ENCODE assay signal across 1 cellular context in genomic region chr4:68249434-68249833, GRCh38.
TF ChIP-seq lines count a peak whose summit lies in the region.

No MANE protein-coding gene starts in this region.

TF ChIP-seq in GM12878, 131 proteins besides CTCF, POLR2A, EP300 and RAD21 (continued from another document):
- TF ChIP-seq PKNOX1 (IDR thresholded peaks at IDR 0.05) (peak; percentile 68), EGR1 (IDR thresholded peaks at IDR 0.05; ENCODE audit: borderline replicate concordance in 1 of 2, low read depth in 2 of 2, low read length in 2 of 2) (no peak), MTA2 (IDR thresholded peaks at IDR 0.05; ENCODE audit: low read depth) (peak; percentile 55; the same call in 1 of the 2 replicates), MEF2B (IDR thresholded peaks at IDR 0.05; ENCODE audit: partially characterized antibody, poor library complexity, severe bottlenecking) (no peak), PAX5 (IDR thresholded peaks at IDR 0.05; ENCODE audit: borderline replicate concordance, low read depth, low read length) (no peak), NFXL1 (IDR thresholded peaks at IDR 0.05; ENCODE audit: borderline replicate concordance) (no peak), EED (IDR thresholded peaks at IDR 0.05; ENCODE audit: low read depth) (peak; percentile 39; the same call in 1 of the 2 replicates), ZBTB4 (CRISPR knock-in tag; IDR thresholded peaks at IDR 0.05) (no peak), HDAC2 (IDR thresholded peaks at IDR 0.05) (no peak), ATF7 (IDR thresholded peaks at IDR 0.05; ENCODE audit: low read depth) (peak; percentile 76), ZNF622 (IDR thresholded peaks at IDR 0.05) (no peak), CREB1 (IDR thresholded peaks at IDR 0.05; ENCODE audit: low read depth) (peak; percentile 50; the same call in 1 of the 2 replicates), ATF2 (IDR thresholded peaks at IDR 0.05; ENCODE audit: low read length) (0 out of 2 replicates have a peak, but pooled peaks have one; percentile 37), RCOR1 (conservative IDR thresholded peaks at IDR 0.05; ENCODE audit: low read depth, low read length) (no peak), PML (IDR thresholded peaks at IDR 0.05; ENCODE audit: low read length) (no peak), TCF12 (IDR thresholded peaks at IDR 0.05; ENCODE audit: low read depth, low read length) (no peak), MEF2A (IDR thresholded peaks at IDR 0.05; ENCODE audit: insufficient read depth, low read depth, low read length) (no peak), ASH2L (IDR thresholded peaks at IDR 0.05; ENCODE audit: borderline replicate concordance, low read depth) (no peak), JUNB (IDR thresholded peaks at IDR 0.05) (peak; percentile 73), RB1 (IDR thresholded peaks at IDR 0.05; ENCODE audit: borderline replicate concordance) (no peak), DPF2 (IDR thresholded peaks at IDR 0.05) (peak; percentile 45; the same call in 1 of the 2 replicates), CREM (IDR thresholded peaks at IDR 0.05; ENCODE audit: low read depth) (peak; percentile 61; the same call in 1 of the 2 replicates), SKIL (IDR thresholded peaks at IDR 0.05; ENCODE audit: low read depth, poor library complexity, severe bottlenecking) (no peak), RAD51 (IDR thresholded peaks at IDR 0.05) (no peak), ZBED1 (IDR thresholded peaks at IDR 0.05; ENCODE audit: borderline replicate concordance) (no peak), SPI1 (IDR thresholded peaks at IDR 0.05; ENCODE audit: borderline replicate concordance, insufficient read depth, low read depth, low read length) (peak; percentile 75), ZNF217 (IDR thresholded peaks at IDR 0.05) (no peak), IKZF1 (conservative IDR thresholded peaks at IDR 0.05) (peak; percentile 64), E4F1 (IDR thresholded peaks at IDR 0.05; ENCODE audit: borderline replicate concordance, partially characterized antibody) (no peak), ZNF384 (IDR thresholded peaks at IDR 0.05; ENCODE audit: borderline replicate concordance, low read depth, low read length) (peak; percentile 10; the same call in 1 of the 2 replicates), STAT3 (IDR thresholded peaks at IDR 0.05; ENCODE audit: low read depth, low read length) (no peak), RELB (IDR thresholded peaks at IDR 0.05; ENCODE audit: low read depth) (0 out of 2 replicates have a peak, but pooled peaks have one; percentile 26), IKZF2 (IDR thresholded peaks at IDR 0.05) (peak; percentile 62 to 66; a peak in 3 of 4 replicates), EZH2 (IDR thresholded peaks at IDR 0.05; ENCODE audit: borderline replicate concordance, control insufficient read depth, low read depth, low read length) (no peak), CHD1 (IDR thresholded peaks at IDR 0.05; ENCODE audit: low read depth, low read length) (no peak), CHD2 (IDR thresholded peaks at IDR 0.05; ENCODE audit: borderline replicate concordance, low read depth, low read length) (no peak), BCLAF1 (IDR thresholded peaks at IDR 0.05) (no peak), TBL1XR1 (IDR thresholded peaks at IDR 0.05; ENCODE audit: low read depth, low read length) (no peak), IRF5 (IDR thresholded peaks at IDR 0.05; ENCODE audit: borderline replicate concordance) (no peak), WRNIP1 (IDR thresholded peaks at IDR 0.05; ENCODE audit: borderline replicate concordance, low read depth, low read length) (no peak), ZBTB11 (CRISPR knock-in tag; IDR thresholded peaks at IDR 0.05) (no peak)
